ENCODE assay signal across 2 cellular contexts in the genomic region with DNA sequence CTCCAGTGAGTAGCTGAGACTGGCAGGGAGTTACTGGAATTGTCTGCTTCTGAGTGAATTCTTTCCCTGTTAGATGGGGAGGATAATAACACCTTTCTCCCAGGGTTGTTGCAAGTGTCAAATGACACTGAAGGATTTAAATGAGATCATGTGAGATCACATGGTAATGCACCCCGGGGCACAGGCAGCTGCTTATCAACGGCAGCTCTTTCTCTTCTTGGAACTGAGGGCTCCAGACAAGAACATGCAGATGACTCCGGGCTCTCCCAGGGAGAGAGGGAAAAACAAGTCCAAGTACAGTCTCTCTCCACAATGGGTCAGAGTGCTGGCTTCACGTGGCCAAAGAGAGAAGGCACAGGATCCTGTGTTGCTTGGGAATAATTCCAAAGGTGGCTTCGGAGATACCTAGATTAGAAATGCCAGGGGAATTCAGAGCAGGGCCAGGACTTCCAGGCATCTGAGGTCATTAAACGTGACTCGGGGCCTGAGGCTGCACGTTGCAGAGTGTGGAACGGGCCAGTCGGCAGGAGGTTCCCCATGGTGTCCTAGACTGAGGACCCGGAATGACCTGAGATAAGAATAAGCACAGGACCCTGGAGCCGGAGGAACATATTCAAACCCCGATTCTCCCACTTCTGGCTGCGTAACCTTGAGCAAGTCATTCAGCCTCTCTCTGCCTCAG.
A peak's percentile ranks its signal among the peaks of the same experiment; 100 is the strongest.
TF ChIP-seq lines count a peak whose summit lies in the region.

No MANE protein-coding gene starts in this region.

TF ChIP-seq in HEK293, 187 proteins besides CTCF, POLR2A, EP300 and RAD21 (continues in another document):
- TF ChIP-seq, protein P1, sequence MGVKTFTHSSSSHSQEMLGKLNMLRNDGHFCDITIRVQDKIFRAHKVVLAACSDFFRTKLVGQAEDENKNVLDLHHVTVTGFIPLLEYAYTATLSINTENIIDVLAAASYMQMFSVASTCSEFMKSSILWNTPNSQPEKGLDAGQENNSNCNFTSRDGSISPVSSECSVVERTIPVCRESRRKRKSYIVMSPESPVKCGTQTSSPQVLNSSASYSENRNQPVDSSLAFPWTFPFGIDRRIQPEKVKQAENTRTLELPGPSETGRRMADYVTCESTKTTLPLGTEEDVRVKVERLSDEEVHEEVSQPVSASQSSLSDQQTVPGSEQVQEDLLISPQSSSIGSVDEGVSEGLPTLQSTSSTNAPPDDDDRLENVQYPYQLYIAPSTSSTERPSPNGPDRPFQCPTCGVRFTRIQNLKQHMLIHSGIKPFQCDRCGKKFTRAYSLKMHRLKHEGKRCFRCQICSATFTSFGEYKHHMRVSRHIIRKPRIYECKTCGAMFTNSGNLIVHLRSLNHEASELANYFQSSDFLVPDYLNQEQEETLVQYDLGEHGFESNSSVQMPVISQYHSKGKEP (tag by site-specific recombination; IDR thresholded peaks at IDR 0.05): peak; percentile 41; the same call in 1 of the 2 replicates
- TF ChIP-seq, protein P2, sequence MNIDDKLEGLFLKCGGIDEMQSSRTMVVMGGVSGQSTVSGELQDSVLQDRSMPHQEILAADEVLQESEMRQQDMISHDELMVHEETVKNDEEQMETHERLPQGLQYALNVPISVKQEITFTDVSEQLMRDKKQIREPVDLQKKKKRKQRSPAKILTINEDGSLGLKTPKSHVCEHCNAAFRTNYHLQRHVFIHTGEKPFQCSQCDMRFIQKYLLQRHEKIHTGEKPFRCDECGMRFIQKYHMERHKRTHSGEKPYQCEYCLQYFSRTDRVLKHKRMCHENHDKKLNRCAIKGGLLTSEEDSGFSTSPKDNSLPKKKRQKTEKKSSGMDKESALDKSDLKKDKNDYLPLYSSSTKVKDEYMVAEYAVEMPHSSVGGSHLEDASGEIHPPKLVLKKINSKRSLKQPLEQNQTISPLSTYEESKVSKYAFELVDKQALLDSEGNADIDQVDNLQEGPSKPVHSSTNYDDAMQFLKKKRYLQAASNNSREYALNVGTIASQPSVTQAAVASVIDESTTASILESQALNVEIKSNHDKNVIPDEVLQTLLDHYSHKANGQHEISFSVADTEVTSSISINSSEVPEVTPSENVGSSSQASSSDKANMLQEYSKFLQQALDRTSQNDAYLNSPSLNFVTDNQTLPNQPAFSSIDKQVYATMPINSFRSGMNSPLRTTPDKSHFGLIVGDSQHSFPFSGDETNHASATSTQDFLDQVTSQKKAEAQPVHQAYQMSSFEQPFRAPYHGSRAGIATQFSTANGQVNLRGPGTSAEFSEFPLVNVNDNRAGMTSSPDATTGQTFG (tag by site-specific recombination; IDR thresholded peaks at IDR 0.05; ENCODE audit: borderline replicate concordance): no peak
- peak; percentile 79; the same call in 1 of the 2 replicates for TF ChIP-seq TRIM28 (IDR thresholded peaks at IDR 0.05; ENCODE audit: borderline replicate concordance, low read length)
- peak; percentile 94 for TF ChIP-seq SP7 (tag by site-specific recombination; IDR thresholded peaks at IDR 0.05)
- 0 out of 2 replicates have a peak, but pooled peaks have one; percentile 25 for TF ChIP-seq ZBTB20 (tag by site-specific recombination; IDR thresholded peaks at IDR 0.05)
- peak; percentile 40; the same call in 1 of the 2 replicates for TF ChIP-seq ZNF677 (tag by site-specific recombination; IDR thresholded peaks at IDR 0.05)
- TF ChIP-seq ZNF664 (tag by site-specific recombination; IDR thresholded peaks at IDR 0.05): peak; percentile 91
- TF ChIP-seq ZNF76 (tag by site-specific recombination; IDR thresholded peaks at IDR 0.05; ENCODE audit: borderline replicate concordance, low read depth): no peak
- TF ChIP-seq ZNF211 (tag by site-specific recombination; IDR thresholded peaks at IDR 0.05; ENCODE audit: low read depth): no peak
- 0 out of 2 replicates have a peak, but pooled peaks have one; percentile 5 for TF ChIP-seq IKZF3 (tag by site-specific recombination; IDR thresholded peaks at IDR 0.05)
- TF ChIP-seq ZNF335 (tag by site-specific recombination; conservative IDR thresholded peaks at IDR 0.05): 0 out of 2 replicates have a peak, but pooled peaks have one; percentile 12
- peak; percentile 52; the same call in 1 of the 2 replicates for TF ChIP-seq ZNF366 (tag by site-specific recombination; conservative IDR thresholded peaks at IDR 0.05)
- TF ChIP-seq ZBTB17 (tag by site-specific recombination; IDR thresholded peaks at IDR 0.05): peak; percentile 39
- TF ChIP-seq MZF1 (tag by site-specific recombination; IDR thresholded peaks at IDR 0.05; ENCODE audit: borderline replicate concordance): no peak
- TF ChIP-seq, protein P3, sequence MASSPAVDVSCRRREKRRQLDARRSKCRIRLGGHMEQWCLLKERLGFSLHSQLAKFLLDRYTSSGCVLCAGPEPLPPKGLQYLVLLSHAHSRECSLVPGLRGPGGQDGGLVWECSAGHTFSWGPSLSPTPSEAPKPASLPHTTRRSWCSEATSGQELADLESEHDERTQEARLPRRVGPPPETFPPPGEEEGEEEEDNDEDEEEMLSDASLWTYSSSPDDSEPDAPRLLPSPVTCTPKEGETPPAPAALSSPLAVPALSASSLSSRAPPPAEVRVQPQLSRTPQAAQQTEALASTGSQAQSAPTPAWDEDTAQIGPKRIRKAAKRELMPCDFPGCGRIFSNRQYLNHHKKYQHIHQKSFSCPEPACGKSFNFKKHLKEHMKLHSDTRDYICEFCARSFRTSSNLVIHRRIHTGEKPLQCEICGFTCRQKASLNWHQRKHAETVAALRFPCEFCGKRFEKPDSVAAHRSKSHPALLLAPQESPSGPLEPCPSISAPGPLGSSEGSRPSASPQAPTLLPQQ (tag by site-specific recombination; IDR thresholded peaks at IDR 0.05): 0 out of 2 replicates have a peak, but pooled peaks have one; percentile 30
- TF ChIP-seq ZNF529 (tag by site-specific recombination; IDR thresholded peaks at IDR 0.05; ENCODE audit: insufficient replicate concordance): no peak
- no peak for TF ChIP-seq ZNF747 (tag by site-specific recombination; IDR thresholded peaks at IDR 0.05)
- no peak for TF ChIP-seq ZNF37A (tag by site-specific recombination; IDR thresholded peaks at IDR 0.05)
- TF ChIP-seq ZNF394 (tag by site-specific recombination; IDR thresholded peaks at IDR 0.05; ENCODE audit: borderline replicate concordance): peak; percentile 47; the same call in 1 of the 2 replicates
- 0 out of 2 replicates have a peak, but pooled peaks have one; percentile 41 for TF ChIP-seq ZNF24 (tag by site-specific recombination; IDR thresholded peaks at IDR 0.05)
- TF ChIP-seq, protein P4, sequence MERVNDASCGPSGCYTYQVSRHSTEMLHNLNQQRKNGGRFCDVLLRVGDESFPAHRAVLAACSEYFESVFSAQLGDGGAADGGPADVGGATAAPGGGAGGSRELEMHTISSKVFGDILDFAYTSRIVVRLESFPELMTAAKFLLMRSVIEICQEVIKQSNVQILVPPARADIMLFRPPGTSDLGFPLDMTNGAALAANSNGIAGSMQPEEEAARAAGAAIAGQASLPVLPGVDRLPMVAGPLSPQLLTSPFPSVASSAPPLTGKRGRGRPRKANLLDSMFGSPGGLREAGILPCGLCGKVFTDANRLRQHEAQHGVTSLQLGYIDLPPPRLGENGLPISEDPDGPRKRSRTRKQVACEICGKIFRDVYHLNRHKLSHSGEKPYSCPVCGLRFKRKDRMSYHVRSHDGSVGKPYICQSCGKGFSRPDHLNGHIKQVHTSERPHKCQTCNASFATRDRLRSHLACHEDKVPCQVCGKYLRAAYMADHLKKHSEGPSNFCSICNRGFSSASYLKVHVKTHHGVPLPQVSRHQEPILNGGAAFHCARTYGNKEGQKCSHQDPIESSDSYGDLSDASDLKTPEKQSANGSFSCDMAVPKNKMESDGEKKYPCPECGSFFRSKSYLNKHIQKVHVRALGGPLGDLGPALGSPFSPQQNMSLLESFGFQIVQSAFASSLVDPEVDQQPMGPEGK (tag by site-specific recombination; IDR thresholded peaks at IDR 0.05): peak; percentile 23; the same call in 1 of the 2 replicates
- peak; percentile 23 for TF ChIP-seq ZIC2 (tag by site-specific recombination; IDR thresholded peaks at IDR 0.05)

TF ChIP-seq in HepG2, 621 proteins besides CTCF, POLR2A, EP300 and RAD21:
- TF ChIP-seq, protein P5, sequence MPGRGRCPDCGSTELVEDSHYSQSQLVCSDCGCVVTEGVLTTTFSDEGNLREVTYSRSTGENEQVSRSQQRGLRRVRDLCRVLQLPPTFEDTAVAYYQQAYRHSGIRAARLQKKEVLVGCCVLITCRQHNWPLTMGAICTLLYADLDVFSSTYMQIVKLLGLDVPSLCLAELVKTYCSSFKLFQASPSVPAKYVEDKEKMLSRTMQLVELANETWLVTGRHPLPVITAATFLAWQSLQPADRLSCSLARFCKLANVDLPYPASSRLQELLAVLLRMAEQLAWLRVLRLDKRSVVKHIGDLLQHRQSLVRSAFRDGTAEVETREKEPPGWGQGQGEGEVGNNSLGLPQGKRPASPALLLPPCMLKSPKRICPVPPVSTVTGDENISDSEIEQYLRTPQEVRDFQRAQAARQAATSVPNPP (CRISPR knock-in tag; IDR thresholded peaks at IDR 0.05): no peak
